10 cellular contexts compared by ENCODE assay signal in genomic region chr9:94178927-94179326, GRCh38.
DNase-seq lines count a peak whose midpoint lies in the region; ATAC-seq and TF ChIP-seq lines count a peak whose summit lies in the region.
"Had no signal": no experiment of that assay in that cellular context is flagged by ENCODE, and none has a peak within 500 bp of the region (broad histone marks: within the 10 kb centered on the region; RNA-seq: fewer than 3 reads in every experiment).

No MANE protein-coding gene starts in this region.

- H3K4me1 Mint-ChIP-seq in CD8-positive, alpha-beta memory T cell: peaks cover 52 to 89% (median 77%) of the 10 kb centered on the region in 3 donors
- H3K4me1 Mint-ChIP-seq in WTC11: peaks cover 42% of the 10 kb centered on the region

- H3K4me1 ChIP-seq in CD8-positive, alpha-beta memory T cell (ENCODE audit: insufficient read depth, low read length): peaks cover 22% of the 10 kb centered on the region
- H3K4me1 ChIP-seq in OCI-LY7 (ENCODE audit: insufficient read depth, low read length, poor library complexity, severe bottlenecking): peaks cover 25% of the 10 kb centered on the region

- H4K20me1 ChIP-seq in OCI-LY7 (ENCODE audit: insufficient read depth, low read length): peaks cover 40% of the 10 kb centered on the region

- DNase-seq in CD8-positive, alpha-beta memory T cell: no peak
- DNase-seq in WTC11 (ENCODE audit: low spot score) (no peak), RWPE1 (ENCODE audit: low spot score) (no peak), OCI-LY7 (ENCODE audit: low spot score) (no peak), DMS153 (lab: John Stamatoyannopoulos, UW) (no peak), HCEC 1CT (no peak)
- DNase-seq: NCI-H69 had no signal

- POLR2A ChIA-PET in CD8-positive, alpha-beta memory T cell (lab: Charles Lee): no interaction called here
- POLR2A ChIA-PET in WTC11 (lab: Charles Lee) (no interaction called here), RWPE1 (lab: Yijun Ruan, JAX; ENCODE audit: low non-redundant PET) (no interaction called here), OCI-LY7 (lab: Charles Lee) (interaction anchor here (0.6 kb wide), 1 partner anchor 466 kb away, joined by 3 read pairs; no protein-coding TSS in a partner anchor)

- ATAC-seq in GM19025 (IDR thresholded peaks at IDR 0.05; ENCODE audit: low read depth, unreplicated experiment) (peak; percentile 63), HG02870 (IDR thresholded peaks at IDR 0.05; ENCODE audit: unreplicated experiment) (peak; percentile 67), WTC11 (no peak)

- no peaks in the 10 kb centered on the region for H3K9me3 ChIP-seq in CD8-positive, alpha-beta memory T cell (ENCODE audit: low read length)
- H3K9me3 ChIP-seq in OCI-LY7 (ENCODE audit: low read length): no peaks in the 10 kb centered on the region

- no peaks in the 10 kb centered on the region for H3K9me3 Mint-ChIP-seq in CD8-positive, alpha-beta memory T cell
- H3K9me3 Mint-ChIP-seq in WTC11: no peaks in the 10 kb centered on the region

- no TSS peak for BruUV-seq in OCI-LY7 (replicated peaks; lab: Mats Ljungman, UMichigan)

- H3K4me2 ChIP-seq in OCI-LY7 (ENCODE audit: low read length): no peak overlapping the region

- H3K27ac Mint-ChIP-seq in CD8-positive, alpha-beta memory T cell: peak overlapping the region in 7 of 8 donors; percentile 20 to 84 (median 45)
- peak overlapping the region; percentile 64 for H3K27ac Mint-ChIP-seq in WTC11

- no peak overlapping the region for H3K4me3 ChIP-seq in CD8-positive, alpha-beta memory T cell (ENCODE audit: low read length)
- H3K4me3 ChIP-seq in OCI-LY7 (ENCODE audit: low read depth, low read length, poor library complexity, severe bottlenecking): no peak overlapping the region

- no peak overlapping the region for H2AFZ ChIP-seq in OCI-LY7 (ENCODE audit: low read length)

- TF ChIP-seq CTCF in WTC11 (IDR thresholded peaks at IDR 0.05) (no peak), RWPE1 (conservative IDR thresholded peaks at IDR 0.05; ENCODE audit: low read depth) (no peak), OCI-LY7 (conservative IDR thresholded peaks at IDR 0.05; ENCODE audit: low read length) (no peak)

- H3K27me3 Mint-ChIP-seq in CD8-positive, alpha-beta memory T cell: no peaks in the 10 kb centered on the region
- H3K27me3 Mint-ChIP-seq in WTC11 (ENCODE audit: low read depth): no peaks in the 10 kb centered on the region

- H3K36me3 ChIP-seq in CD8-positive, alpha-beta memory T cell (ENCODE audit: insufficient read depth, low read length): peaks cover 32% of the 10 kb centered on the region
- H3K36me3 ChIP-seq in OCI-LY7 (ENCODE audit: insufficient read depth, low read length): peaks cover 68% of the 10 kb centered on the region

- intact Hi-C loops in OCI-LY7 (cut with micrococcal nuclease; ENCODE audit: unreplicated experiment): no loop called here

- H3K4me3 Mint-ChIP-seq in CD8-positive, alpha-beta memory T cell: peak overlapping the region in 1 of 7 donors; percentile 14
- H3K4me3 Mint-ChIP-seq in WTC11: no peak overlapping the region

- CTCF ChIA-PET in CD8-positive, alpha-beta memory T cell (lab: Charles Lee): no interaction called here
- CTCF ChIA-PET in WTC11 (lab: Charles Lee): interaction anchor here (1.8 kb wide), 1 partner anchor 165 kb away, joined by 4 read pairs; no protein-coding TSS in a partner anchor
- CTCF ChIA-PET in RWPE1 (lab: Yijun Ruan, JAX): no interaction called here
- CTCF ChIA-PET in OCI-LY7 (lab: Charles Lee; ENCODE audit: unreplicated experiment): no interaction called here

- no peaks in the 10 kb centered on the region for H3K9me2 ChIP-seq in OCI-LY7 (ENCODE audit: insufficient read depth, low read length)

- peaks cover 0 to 62% (median 11%) of the 10 kb centered on the region in 3 donors for H3K36me3 Mint-ChIP-seq in CD8-positive, alpha-beta memory T cell
- H3K36me3 Mint-ChIP-seq in WTC11: peaks cover 48% of the 10 kb centered on the region

- no peaks in the 10 kb centered on the region for H3K27me3 ChIP-seq in CD8-positive, alpha-beta memory T cell (ENCODE audit: insufficient read depth, low read length, poor library complexity, severe bottlenecking)

- H3K27ac ChIP-seq in CD8-positive, alpha-beta memory T cell (ENCODE audit: low read depth, low read length): no peak overlapping the region
- H3K27ac ChIP-seq in RWPE1 (no peak overlapping the region), OCI-LY7 (ENCODE audit: low read depth, low read length, poor library complexity, severe bottlenecking) (no peak overlapping the region)
- H3K27ac ChIP-seq: C4-2B had no signal

- H3K79me2 ChIP-seq in OCI-LY7 (ENCODE audit: insufficient read depth, low read depth, low read length): peaks cover 53% of the 10 kb centered on the region

TF ChIP-seq in WTC11, 78 proteins besides CTCF, POLR2A, EP300 and RAD21:
- TF ChIP-seq, protein P1, sequence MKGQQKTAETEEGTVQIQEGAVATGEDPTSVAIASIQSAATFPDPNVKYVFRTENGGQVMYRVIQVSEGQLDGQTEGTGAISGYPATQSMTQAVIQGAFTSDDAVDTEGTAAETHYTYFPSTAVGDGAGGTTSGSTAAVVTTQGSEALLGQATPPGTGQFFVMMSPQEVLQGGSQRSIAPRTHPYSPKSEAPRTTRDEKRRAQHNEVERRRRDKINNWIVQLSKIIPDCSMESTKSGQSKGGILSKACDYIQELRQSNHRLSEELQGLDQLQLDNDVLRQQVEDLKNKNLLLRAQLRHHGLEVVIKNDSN (CRISPR knock-in tag; IDR thresholded peaks at IDR 0.05): no peak
- TF ChIP-seq, protein P2, sequence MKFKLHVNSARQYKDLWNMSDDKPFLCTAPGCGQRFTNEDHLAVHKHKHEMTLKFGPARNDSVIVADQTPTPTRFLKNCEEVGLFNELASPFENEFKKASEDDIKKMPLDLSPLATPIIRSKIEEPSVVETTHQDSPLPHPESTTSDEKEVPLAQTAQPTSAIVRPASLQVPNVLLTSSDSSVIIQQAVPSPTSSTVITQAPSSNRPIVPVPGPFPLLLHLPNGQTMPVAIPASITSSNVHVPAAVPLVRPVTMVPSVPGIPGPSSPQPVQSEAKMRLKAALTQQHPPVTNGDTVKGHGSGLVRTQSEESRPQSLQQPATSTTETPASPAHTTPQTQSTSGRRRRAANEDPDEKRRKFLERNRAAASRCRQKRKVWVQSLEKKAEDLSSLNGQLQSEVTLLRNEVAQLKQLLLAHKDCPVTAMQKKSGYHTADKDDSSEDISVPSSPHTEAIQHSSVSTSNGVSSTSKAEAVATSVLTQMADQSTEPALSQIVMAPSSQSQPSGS (CRISPR knock-in tag; IDR thresholded peaks at IDR 0.05; ENCODE audit: borderline replicate concordance, low read depth): no peak
- no peak for TF ChIP-seq RORB (CRISPR knock-in tag; IDR thresholded peaks at IDR 0.05)
- no peak for TF ChIP-seq NFE2L1 (CRISPR knock-in tag; IDR thresholded peaks at IDR 0.05)
- TF ChIP-seq ZSCAN18 (CRISPR knock-in tag; IDR thresholded peaks at IDR 0.05): no peak
- no peak for TF ChIP-seq ZNF138 (CRISPR knock-in tag; conservative IDR thresholded peaks at IDR 0.05)
- TF ChIP-seq FOXP4 (CRISPR knock-in tag; IDR thresholded peaks at IDR 0.05): no peak
